10 cellular contexts compared by ENCODE assay signal in genomic region chr11:78397398-78397797, GRCh38. TPM values are rescaled to one million over a fixed set of nuclear protein-coding genes. Genes with fewer than 3 reads are reported as not detected.
DNase-seq lines count a peak whose midpoint lies in the region; ATAC-seq, FAIRE-seq and TF ChIP-seq lines count a peak whose summit lies in the region.
"Had no signal": no experiment of that assay in that cellular context is flagged by ENCODE, and none has a peak within 500 bp of the region (broad histone marks: within the 10 kb centered on the region; RNA-seq: fewer than 3 reads in every experiment).

No MANE protein-coding gene starts in this region.

- H3K9ac ChIP-seq in GM12878 (ENCODE audit: control insufficient read depth, insufficient read depth, low read length): no peak overlapping the region

- no peaks in the 10 kb centered on the region for H3K79me2 ChIP-seq in GM12878 (ENCODE audit: control insufficient read depth, insufficient read depth, low read length)

- H3K36me3 ChIP-seq in GM12878 (ENCODE audit: control insufficient read depth in 2 of 2, insufficient read depth in 2 of 2, low read length in 1 of 2): no peaks in the 10 kb centered on the region
- H3K36me3 ChIP-seq: WERI-Rb-1 had no signal

- RAD21 ChIA-PET in GM12878 (lab: Charles Lee; ENCODE audit: unreplicated experiment): interaction anchor here (1.0 to 2.7 kb wide), 2 partner anchors 19 to 169 kb away, joined by 4 to 7 read pairs; no protein-coding TSS in a partner anchor

- no peaks in the 10 kb centered on the region for H4K20me1 ChIP-seq in GM12878 (ENCODE audit: control insufficient read depth, insufficient read depth)

- peaks cover 4% of the 10 kb centered on the region; the same call in 1 of the 2 replicates for H3K4me1 ChIP-seq in GM12878 (ENCODE audit: control insufficient read depth, insufficient read depth, low read length)

- no peak overlapping the region for H3K27ac ChIP-seq in GM12878 (ENCODE audit: control insufficient read depth, insufficient read depth)
- H3K27ac ChIP-seq: WERI-Rb-1 had no signal

- no peak overlapping the region; the same call in 1 of the 2 replicates for H2AFZ ChIP-seq in GM12878 (ENCODE audit: control insufficient read depth, low read depth, low read length)

- in situ Hi-C loops in GM12878 (cut with MboI): no loop called here

- TF ChIP-seq RAD21 in GM12878 (IDR thresholded peaks at IDR 0.05; ENCODE audit: insufficient read depth, low read depth, low read length): no peak

- TF ChIP-seq EP300 in GM12878 (IDR thresholded peaks at IDR 0.05; ENCODE audit: borderline replicate concordance in 1 of 2, control insufficient read depth in 1 of 2, low read depth in 2 of 2, low read length in 2 of 2): no peak

- 0 out of 6 replicates have a peak, but pooled peaks of 1 of the 3 experiments have one; percentile 4 for TF ChIP-seq CTCF in GM12878 (IDR thresholded peaks at IDR 0.05 in 2 of 3, conservative IDR thresholded peaks at IDR 0.05 in 1 of 3; ENCODE audit: control insufficient read depth in 2 of 3, extremely low read depth in 1 of 3, insufficient read depth in 1 of 3, low read depth in 3 of 3, low read length in 3 of 3)

- FAIRE-seq in GM12892 (lab: Jason Lieb, UNC) (peak; percentile 73), GM12878 (lab: Jason Lieb, UNC) (no peak)

- no peak overlapping the region for H3K4me2 ChIP-seq in GM12878 (ENCODE audit: control insufficient read depth, insufficient read depth)

- H3K27me3 ChIP-seq in GM12878 (replicated peaks in 1 of 2; ENCODE audit: control insufficient read depth in 2 of 2, insufficient read depth in 2 of 2, low read length in 1 of 2): no peaks in the 10 kb centered on the region

- H3K4me3 ChIP-seq in GM12878: no peak overlapping the region

- intact Hi-C loops in GM12878 (cut with micrococcal nuclease; ENCODE audit: unreplicated experiment): no loop called here

- CTCF ChIA-PET in GM12878 (lab: Yijun Ruan, JAX): interaction anchor here (0.7 to 2.1 kb wide), 6 partner anchors 8 to 249 kb away, joined by 3 to 9 read pairs (median 5); no protein-coding TSS in a partner anchor

- ATAC-seq in GM21367 (IDR thresholded peaks at IDR 0.05; ENCODE audit: unreplicated experiment) (peak; percentile 69), HG03460 (IDR thresholded peaks at IDR 0.05; ENCODE audit: unreplicated experiment) (peak; percentile 85), GM12878 (peak; percentile 96)

- SMC1A ChIA-PET in GM12878 (lab: Charles Lee; ENCODE audit: uncharacterized antibody, unreplicated experiment): interaction anchor here (0.5 to 0.7 kb wide), 2 partner anchors 9 to 64 kb away, joined by 3 to 6 read pairs; no protein-coding TSS in a partner anchor

- POLR2A ChIA-PET in GM12878 (lab: Charles Lee): no interaction called here

- WGBS in GM12878 (ENCODE audit: insufficient coverage, insufficient replicate concordance, low lambda C conversion rate, missing lambda C conversion rate): 19% methylated on average over 3 of the region's 3 CpGs

- DNase-seq in GM12892 (ENCODE audit: insufficient read length) (no peak), GM12878 (ENCODE audit: low read depth, low spot score) (peak; percentile 70), NCI-H774 (lab: John Stamatoyannopoulos, UW) (no peak), Ammon's horn (ENCODE audit: low spot score) (no peak)
- no peak for DNase-seq in activated CD4-positive, alpha-beta T cell treated with anti-CD3 and anti-CD28 coated beads for 4 hours
- no peak for DNase-seq in stimulated activated CD8-positive, alpha-beta memory T cell treated with anti-CD3 and anti-CD28 coated beads, Interleukin-4, amount 100 ng/mL, for 48 hours
- DNase-seq: DMS79 treated with DMSO at 0.1 percent for 48 hours, WERI-Rb-1 had no signal

- BruUV-seq in GM12878 (replicated peaks; lab: Mats Ljungman, UMichigan): no TSS peak

- no peaks in the 10 kb centered on the region for H3K9me3 ChIP-seq in GM12878 (replicated peaks; ENCODE audit: control insufficient read depth, insufficient read depth, low read length)

- TF ChIP-seq POLR2A in GM12892 (IDR thresholded peaks at IDR 0.05; ENCODE audit: low read depth, low read length): no peak
- TF ChIP-seq POLR2A in GM12878 (IDR thresholded peaks at IDR 0.05; ENCODE audit: low read depth, low read length): no peak

TF ChIP-seq in GM12878, 131 proteins besides CTCF, POLR2A, EP300 and RAD21:
- no peak for TF ChIP-seq SP1 (IDR thresholded peaks at IDR 0.05; ENCODE audit: low read depth, low read length)
- TF ChIP-seq RUNX3 (IDR thresholded peaks at IDR 0.05; ENCODE audit: low read length): peak; percentile 58
- TF ChIP-seq NR2F1 (conservative IDR thresholded peaks at IDR 0.05): 0 out of 2 replicates have a peak, but pooled peaks have one; percentile 22
TF ChIP-seq in GM12878: peak in this region for 2.

RNA-seq across cellular contexts. Expression of gene GAB2, which starts 20.2 kb away (rescaled TPM):
- 2.4 TPM for polyA plus RNA-seq in GM12892 (2012; ENCODE audit: missing spikeins)
- 6.6 and 9.8 TPM in 2 replicates for total RNA-seq in GM12878 (2013; cell fraction: nucleolus; rRNA removed)
- total RNA-seq in GM12878 (2014; rRNA removed) (4.8 and 5.7 TPM in 2 replicates), GM12878 (2014; rRNA removed; fragmentation: Illumina TruSeq; extraction: Trizol) (5.7 and 6.4 TPM in 2 replicates), GM12878 (2021) (12.0 and 12.6 TPM in 2 replicates)
- polyA plus RNA-seq in GM12878 (2011; ENCODE audit: low read depth): 3.8 TPM
- polyA plus RNA-seq in GM12878 (2011; rRNA removed) (0.24 and 0.69 TPM in 2 replicates), GM12878 (2014; fragmentation: Illumina TruSeq; extraction: Trizol) (7.9 and 8.7 TPM in 2 replicates), GM12878 (2014; fragmentation: Nextera tagmentation; extraction: Ambion mirVana) (1 to 10 TPM; 1.1 to 2.1 TPM), GM12878 (2014; rRNA removed) (5.0 and 5.2 TPM in 2 replicates), GM12878 (2016; fragmentation: Nextera tagmentation; extraction: Ambion mirVana) (1 to 10 TPM; 1.6 to 2.8 TPM)
- polyA plus RNA-seq in GM12878 (2011; cell fraction: cytosol; rRNA removed): 0.25 and 0.38 TPM in 2 replicates
- polyA plus RNA-seq in GM12878 (2011; cell fraction: nucleus; rRNA removed): 0.67 and 0.76 TPM in 2 replicates
- polyA plus RNA-seq in GM12878 (2012): 5.4 and 6.4 TPM in 2 replicates
- 0.66 and 1.7 TPM in 2 replicates for polyA minus RNA-seq in GM12878 (2011; rRNA and poly(A)+ RNA removed)
- 0.94 TPM in 1 of 2 replicates, not detected in the other for polyA minus RNA-seq in GM12878 (2011; cell fraction: cytosol; rRNA and poly(A)+ RNA removed)
- polyA minus RNA-seq in GM12878 (2011; cell fraction: nucleus; rRNA and poly(A)+ RNA removed): 0.38 and 0.48 TPM in 2 replicates
